26 cellular contexts compared by ENCODE assay signal in the genomic region with DNA sequence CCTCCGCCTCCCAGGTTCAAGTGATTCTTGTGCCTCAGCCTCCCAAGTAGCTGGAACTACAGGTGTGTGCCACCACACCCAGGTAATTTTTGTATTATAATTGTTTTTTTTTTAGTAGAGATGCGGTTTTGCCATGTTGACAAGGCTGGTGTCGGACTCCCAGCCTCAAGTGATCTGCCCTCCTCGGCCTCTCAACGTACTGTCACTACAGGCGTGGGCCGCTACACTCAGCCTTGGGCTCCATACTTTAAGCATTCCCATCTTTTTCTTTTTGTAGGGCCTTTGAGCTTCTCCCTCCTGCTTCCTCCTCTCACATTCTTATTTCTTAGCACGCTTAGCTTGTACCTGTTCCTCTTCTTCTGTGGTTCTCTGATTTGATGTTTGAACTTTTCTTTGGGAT.
"Had no signal": no experiment of that assay in that cellular context is flagged by ENCODE, and none has a peak within 500 bp of the region (broad histone marks: within the 10 kb centered on the region; RNA-seq: fewer than 3 reads in every experiment).

No MANE protein-coding gene starts in this region.

- H3K4me1 ChIP-seq: colonic mucosa, gastrocnemius medialis, lower lobe of right lung, parathyroid adenoma, transverse colon, vagina had no signal

- H3K27me3 ChIP-seq: colonic mucosa, right lobe of liver, vagina had no signal

- H3K4me3 ChIP-seq: colonic mucosa, gastrocnemius medialis, lower lobe of right lung, mucosa of descending colon, right lobe of liver, transverse colon, vagina had no signal

- H3K36me3 Mint-ChIP-seq: memory B cell; mesothelial cell of epicardium; naive B cell; natural killer cell treated with Interleukin-12 subunit alpha and Interleukin-12 subunit beta and Interleukin-15 and Interleukin-18, amount 100 ng/mL, for 72 hours; stimulated activated effector memory CD8-positive, alpha-beta T cell treated with anti-CD3 and anti-CD28 coated beads, Interleukin-12 subunit alpha, Interleukin-12 subunit beta, amount 100 ng/mL, for 72 hours had no signal

- ATAC-seq: esophagus mucosa; gastrocnemius medialis; left cardiac atrium; left ventricle myocardium superior; lower lobe of right lung; mucosa of descending colon; natural killer cell treated with Interleukin-12 subunit alpha and Interleukin-12 subunit beta and Interleukin-15 and Interleukin-18, amount 100 ng/mL, for 72 hours; right lobe of liver; stimulated activated effector memory CD8-positive, alpha-beta T cell treated with anti-CD3 and anti-CD28 coated beads, Interleukin-12 subunit alpha, Interleukin-12 subunit beta, amount 100 ng/mL, for 72 hours had no signal

- H3K4me3 Mint-ChIP-seq: central memory CD8-positive, alpha-beta T cell; memory B cell; mesothelial cell of epicardium; naive B cell; natural killer cell treated with Interleukin-12 subunit alpha and Interleukin-12 subunit beta and Interleukin-15 and Interleukin-18, amount 100 ng/mL, for 72 hours; neural crest cell; stimulated activated effector memory CD8-positive, alpha-beta T cell treated with anti-CD3 and anti-CD28 coated beads, Interleukin-12 subunit alpha, Interleukin-12 subunit beta, amount 100 ng/mL, for 72 hours had no signal

- H3K9me3 Mint-ChIP-seq: central memory CD8-positive, alpha-beta T cell; mesothelial cell of epicardium; natural killer cell treated with Interleukin-12 subunit alpha and Interleukin-12 subunit beta and Interleukin-15 and Interleukin-18, amount 100 ng/mL, for 72 hours; neural crest cell; stimulated activated effector memory CD8-positive, alpha-beta T cell treated with anti-CD3 and anti-CD28 coated beads, Interleukin-12 subunit alpha, Interleukin-12 subunit beta, amount 100 ng/mL, for 72 hours had no signal

- DNase-seq: colonic mucosa; dermis blood vessel endothelial cell; foreskin fibroblast; gastrocnemius medialis; kidney; left cardiac atrium; left ventricle myocardium superior; lower lobe of right lung; mucosa of descending colon; naive B cell; stimulated activated CD4-positive, alpha-beta T cell treated with anti-CD3 and anti-CD28 coated beads, Interleukin-4, amount 100 ng/mL, for 24 hours; stimulated activated naive CD4-positive, alpha-beta T cell treated with Interleukin-2 at 50 U/mL for 16 hours; transverse colon had no signal

- H3K27ac ChIP-seq: colonic mucosa, epithelial cell of prostate, gastrocnemius medialis, lower lobe of right lung, neutrophil, parathyroid adenoma, right lobe of liver, transverse colon, vagina had no signal

- H3K4me1 Mint-ChIP-seq: central memory CD8-positive, alpha-beta T cell; memory B cell; mesothelial cell of epicardium; stimulated activated effector memory CD8-positive, alpha-beta T cell treated with anti-CD3 and anti-CD28 coated beads, Interleukin-12 subunit alpha, Interleukin-12 subunit beta, amount 100 ng/mL, for 72 hours had no signal

- H3K36me3 ChIP-seq: colonic mucosa, gastrocnemius medialis, lower lobe of right lung, neutrophil, right lobe of liver, transverse colon, vagina had no signal

- H3K27ac Mint-ChIP-seq: memory B cell; mesothelial cell of epicardium; naive B cell; natural killer cell treated with Interleukin-12 subunit alpha and Interleukin-12 subunit beta and Interleukin-15 and Interleukin-18, amount 100 ng/mL, for 72 hours; progenitor cell of endocrine pancreas; stimulated activated effector memory CD8-positive, alpha-beta T cell treated with anti-CD3 and anti-CD28 coated beads, Interleukin-12 subunit alpha, Interleukin-12 subunit beta, amount 100 ng/mL, for 72 hours had no signal

- H3K9me3 ChIP-seq: colonic mucosa, gastrocnemius medialis, lower lobe of right lung, mucosa of descending colon, neutrophil, right lobe of liver, transverse colon, vagina had no signal
